In genomic region chr2:60311524-60311923, GRCh38 we compare ENCODE assay signal across 14 cellular contexts.
A peak's percentile ranks its signal among the peaks of the same experiment; 100 is the strongest.
DNase-seq lines count a peak whose midpoint lies in the region; ATAC-seq and TF ChIP-seq lines count a peak whose summit lies in the region.
"Had no signal": no experiment of that assay in that cellular context is flagged by ENCODE, and none has a peak within 500 bp of the region (broad histone marks: within the 10 kb centered on the region; RNA-seq: fewer than 3 reads in every experiment).

No MANE protein-coding gene starts in this region.

- H3K27ac ChIP-seq in OCI-LY3 (ENCODE audit: low read length), result peak overlapping the region; percentile 83

- H3K27me3 Mint-ChIP-seq in endothelial cell (ENCODE audit: unreplicated experiment), result peaks cover 4% of the 10 kb centered on the region
- H3K27me3 Mint-ChIP-seq: memory B cell had no signal

- H3K36me3 ChIP-seq in OCI-LY3 (replicated peaks; ENCODE audit: low read depth, low read length), result no peaks in the 10 kb centered on the region

- no peak for DNase-seq in endothelial cell (ENCODE audit: low spot score)
- no peak for DNase-seq in NCI-H526 treated with DMSO at 0.1 percent for 48 hours (lab: John Stamatoyannopoulos, UW)
- no peak for DNase-seq in posterior cingulate gyrus
- DNase-seq: C1 segment of cervical spinal cord, NCI-H1048, NCI-H345, substantia nigra had no signal

- peak overlapping the region; percentile 34 for H3K4me3 ChIP-seq in OCI-LY3 (ENCODE audit: low read length)

- H3K79me2 ChIP-seq in OCI-LY3 (ENCODE audit: low read length), result no peaks in the 10 kb centered on the region

- no peaks in the 10 kb centered on the region for H4K20me1 ChIP-seq in OCI-LY3 (ENCODE audit: insufficient read depth, low read length)

- H3K27me3 ChIP-seq in OCI-LY3 (ENCODE audit: low read depth, low read length), result no peaks in the 10 kb centered on the region

- intact Hi-C loops in posterior cingulate gyrus (cut with DNase I), result loop anchor here (2.0 kb wide), 1 partner anchor 33 kb away; no protein-coding TSS in a partner anchor

- ATAC-seq in GM18867 (IDR thresholded peaks at IDR 0.05; ENCODE audit: unreplicated experiment), result peak; percentile 36
- ATAC-seq in GM21447 (IDR thresholded peaks at IDR 0.05; ENCODE audit: unreplicated experiment), result peak; percentile 43
- ATAC-seq in HG02981 (IDR thresholded peaks at IDR 0.05; ENCODE audit: unreplicated experiment), result peak; percentile 50
- ATAC-seq: Panc1 had no signal

- H3K4me2 ChIP-seq in OCI-LY3 (ENCODE audit: low read length), result peak overlapping the region; percentile 67

- H3K9ac ChIP-seq in OCI-LY3 (ENCODE audit: low read length), result peak overlapping the region; percentile 33

- H3K27ac Mint-ChIP-seq in endothelial cell (ENCODE audit: unreplicated experiment), result no peak overlapping the region
- H3K27ac Mint-ChIP-seq: activated T-helper 1 cell treated with anti-CD3 and anti-CD28 coated beads, Interleukin-12 subunit alpha, Interleukin-12 subunit beta, Interleukin-2, Interleukin-4 antibody, amounts not matched to agents 30 ng/mL and 10 ng/mL and 1 ng/mL, durations not matched to agents 14 hours and 24 hours and 36 hours had no signal

- no peak for TF ChIP-seq CTCF in OCI-LY3 (IDR thresholded peaks at IDR 0.05; ENCODE audit: low read depth, low read length)
- TF ChIP-seq CTCF in endothelial cell (IDR thresholded peaks at IDR 0.05; ENCODE audit: unreplicated experiment), result no peak

- no peak overlapping the region for H2AFZ ChIP-seq in OCI-LY3 (ENCODE audit: low read depth, low read length)

- H3K4me1 ChIP-seq in OCI-LY3 (ENCODE audit: low read length), result peaks cover 78% of the 10 kb centered on the region

- H3K9me3 Mint-ChIP-seq in endothelial cell (ENCODE audit: unreplicated experiment), result no peaks in the 10 kb centered on the region
- H3K9me3 Mint-ChIP-seq: activated T-helper 1 cell treated with anti-CD3 and anti-CD28 coated beads, Interleukin-12 subunit alpha, Interleukin-12 subunit beta, Interleukin-2, Interleukin-4 antibody, amounts not matched to agents 30 ng/mL and 10 ng/mL and 1 ng/mL, durations not matched to agents 14 hours and 24 hours and 36 hours; memory B cell had no signal

- H3K9me3 ChIP-seq in OCI-LY3 (ENCODE audit: insufficient read depth, low read length), result no peaks in the 10 kb centered on the region

- H3K4me3 Mint-ChIP-seq in endothelial cell (ENCODE audit: unreplicated experiment), result no peak overlapping the region
- H3K4me3 Mint-ChIP-seq: activated T-helper 1 cell treated with anti-CD3 and anti-CD28 coated beads, Interleukin-12 subunit alpha, Interleukin-12 subunit beta, Interleukin-2, Interleukin-4 antibody, amounts not matched to agents 30 ng/mL and 10 ng/mL and 1 ng/mL, durations not matched to agents 14 hours and 24 hours and 36 hours; memory B cell had no signal

- no peaks in the 10 kb centered on the region for H3K36me3 Mint-ChIP-seq in endothelial cell (ENCODE audit: low read depth, unreplicated experiment)
- H3K36me3 Mint-ChIP-seq: memory B cell had no signal

- no peaks in the 10 kb centered on the region for H3K4me1 Mint-ChIP-seq in endothelial cell (ENCODE audit: unreplicated experiment)
